Comparison of ENCODE assay signal across 18 cellular contexts in genomic region chr1:27979859-27980201, GRCh38. TPM values are rescaled to one million over a fixed set of nuclear protein-coding genes. Genes with fewer than 3 reads are reported as not detected.
A peak's percentile ranks its signal among the peaks of the same experiment; 100 is the strongest.
DNase-seq lines count a peak whose midpoint lies in the region; ATAC-seq and TF ChIP-seq lines count a peak whose summit lies in the region.
"Had no signal": no experiment of that assay in that cellular context is flagged by ENCODE, and none has a peak within 500 bp of the region (broad histone marks: within the 10 kb centered on the region; RNA-seq: fewer than 3 reads in every experiment).

No MANE protein-coding gene starts in this region.

- peak overlapping the region; percentile 29 for H3K9ac ChIP-seq in SK-N-MC (ENCODE audit: insufficient read length)

- POLR2A ChIA-PET in activated CD4-positive, alpha-beta memory T cell treated with anti-CD3 and anti-CD28 coated beads for 36 hours (lab: Charles Lee) = no interaction called here

- no peak overlapping the region for H3K4me3 ChIP-seq in SK-N-MC
- no peak overlapping the region for H3K4me3 ChIP-seq in gastroesophageal sphincter
- H3K4me3 ChIP-seq: left lung, thoracic aorta, vagina had no signal

- TF ChIP-seq CTCF in gastroesophageal sphincter (IDR thresholded peaks at IDR 0.05) = no peak

- WGBS in gastroesophageal sphincter (ENCODE audit: low coverage in 1 of 2), 2 donors = 22 to 32% methylated on average over 2 of the region's 2 CpGs

- CTCF ChIA-PET in activated CD4-positive, alpha-beta memory T cell treated with anti-CD3 and anti-CD28 coated beads for 36 hours (lab: Charles Lee) = interaction anchor here (0.8 to 3.4 kb wide), 10 partner anchors 11 to 230 kb away, joined by 3 to 32 read pairs (median 4); no protein-coding TSS in a partner anchor

- intact Hi-C loops in activated CD4-positive, alpha-beta memory T cell treated with anti-CD3 and anti-CD28 coated beads for 36 hours (cut with micrococcal nuclease) = loop anchor here (1.0 kb wide), 3 partner anchors 21 to 122 kb away; partner anchors contain the start of gene XKR8

- H3K4me3 Mint-ChIP-seq in activated T-cell treated with anti-CD3 and anti-CD28 coated beads, Interleukin-2, amount 50 U/mL, for 72 hours = no peak overlapping the region
- H3K4me3 Mint-ChIP-seq in activated CD4-positive, alpha-beta memory T cell treated with anti-CD3 and anti-CD28 coated beads for 36 hours = no peak overlapping the region
- H3K4me3 Mint-ChIP-seq: central memory CD8-positive, alpha-beta T cell; stimulated activated naive CD8-positive, alpha-beta T cell treated with anti-CD3 and anti-CD28 coated beads, Interleukin-15, Interleukin-2, amounts not matched to agents 100 ng/mL and 50 ng/mL, for 24 hours had no signal

- TF ChIP-seq POLR2A in gastroesophageal sphincter (IDR thresholded peaks at IDR 0.05) = no peak

- ATAC-seq in activated T-cell treated with anti-CD3 and anti-CD28 coated beads, Interleukin-2, amount 50 U/mL, for 72 hours (replicated peaks in 1 of 2) = peak; percentile 16 to 18
- ATAC-seq in gastroesophageal sphincter = peak; percentile 34

- no peaks in the 10 kb centered on the region; the same call in 1 of the 2 replicates for H3K36me3 ChIP-seq in SK-N-MC (ENCODE audit: insufficient read depth, low read length)
- H3K36me3 ChIP-seq in gastroesophageal sphincter = peaks cover 0 to 30% of the 10 kb centered on the region in 2 donors
- H3K36me3 ChIP-seq: thoracic aorta had no signal

- H3K9me3 Mint-ChIP-seq in activated T-cell treated with anti-CD3 and anti-CD28 coated beads, Interleukin-2, amount 50 U/mL, for 72 hours = no peaks in the 10 kb centered on the region
- H3K9me3 Mint-ChIP-seq in activated CD4-positive, alpha-beta memory T cell treated with anti-CD3 and anti-CD28 coated beads for 36 hours = no peaks in the 10 kb centered on the region
- H3K9me3 Mint-ChIP-seq: central memory CD8-positive, alpha-beta T cell; stimulated activated naive CD8-positive, alpha-beta T cell treated with anti-CD3 and anti-CD28 coated beads, Interleukin-15, Interleukin-2, amounts not matched to agents 100 ng/mL and 50 ng/mL, for 24 hours had no signal

- no peak for TF ChIP-seq EP300 in gastroesophageal sphincter (IDR thresholded peaks at IDR 0.05)

- H3K27me3 Mint-ChIP-seq in activated T-cell treated with anti-CD3 and anti-CD28 coated beads, Interleukin-2, amount 50 U/mL, for 72 hours (ENCODE audit: low read depth) = no peaks in the 10 kb centered on the region
- no peaks in the 10 kb centered on the region for H3K27me3 Mint-ChIP-seq in activated CD4-positive, alpha-beta memory T cell treated with anti-CD3 and anti-CD28 coated beads for 36 hours
- H3K27me3 Mint-ChIP-seq: central memory CD8-positive, alpha-beta T cell; stimulated activated naive CD8-positive, alpha-beta T cell treated with anti-CD3 and anti-CD28 coated beads, Interleukin-15, Interleukin-2, amounts not matched to agents 100 ng/mL and 50 ng/mL, for 24 hours had no signal

- H3K9me3 ChIP-seq in SK-N-MC (ENCODE audit: low read depth, low read length) = no peaks in the 10 kb centered on the region
- H3K9me3 ChIP-seq in gastroesophageal sphincter = no peaks in the 10 kb centered on the region
- H3K9me3 ChIP-seq: left lung, thoracic aorta, vagina had no signal

- no peak overlapping the region for H3K27ac Mint-ChIP-seq in activated T-cell treated with anti-CD3 and anti-CD28 coated beads, Interleukin-2, amount 50 U/mL, for 72 hours
- no peak overlapping the region for H3K27ac Mint-ChIP-seq in activated CD4-positive, alpha-beta memory T cell treated with anti-CD3 and anti-CD28 coated beads for 36 hours
- H3K27ac Mint-ChIP-seq: stimulated activated naive CD8-positive, alpha-beta T cell treated with anti-CD3 and anti-CD28 coated beads, Interleukin-15, Interleukin-2, amounts not matched to agents 100 ng/mL and 50 ng/mL, for 24 hours had no signal

- H3K27ac ChIP-seq in SK-N-MC = peak overlapping the region; percentile 42; the same call in 1 of the 2 replicates
- H3K27ac ChIP-seq in gastroesophageal sphincter = peak overlapping the region in 1 of 4 donors; percentile 26
- H3K27ac ChIP-seq: thoracic aorta, vagina had no signal

- no peaks in the 10 kb centered on the region for H3K27me3 ChIP-seq in gastroesophageal sphincter
- H3K27me3 ChIP-seq: left lung, vagina had no signal

- H3K4me1 Mint-ChIP-seq in activated T-cell treated with anti-CD3 and anti-CD28 coated beads, Interleukin-2, amount 50 U/mL, for 72 hours (ENCODE audit: low read depth) = no peaks in the 10 kb centered on the region
- H3K4me1 Mint-ChIP-seq in activated CD4-positive, alpha-beta memory T cell treated with anti-CD3 and anti-CD28 coated beads for 36 hours (ENCODE audit: low read depth) = no peaks in the 10 kb centered on the region
- H3K4me1 Mint-ChIP-seq: central memory CD8-positive, alpha-beta T cell had no signal

- H3K4me1 ChIP-seq in gastroesophageal sphincter = peaks cover 0 to 15% (median 0%) of the 10 kb centered on the region in 3 donors
- H3K4me1 ChIP-seq: vagina had no signal

- DNase-seq in activated T-cell treated with anti-CD3 and anti-CD28 coated beads, Interleukin-2, amount 50 U/mL, for 72 hours = no peak
- DNase-seq in activated T-cell treated with anti-CD3 and anti-CD28 coated beads for 4 hours (no peak), SK-N-MC (ENCODE audit: low read depth, low spot score) (no peak), T-helper 2 cell (no peak), NCI-H2029 (lab: John Stamatoyannopoulos, UW) (no peak), COLO668 (lab: John Stamatoyannopoulos, UW; ENCODE audit: unreplicated experiment) (no peak)
- DNase-seq in activated CD4-positive, alpha-beta memory T cell treated with anti-CD3 and anti-CD28 coated beads for 36 hours = no peak
- DNase-seq: activated CD4-positive, CD25-positive, alpha-beta regulatory T cell; KG1; left lung; T1000 had no signal

- peaks cover 0 to 3% of the 10 kb centered on the region in 2 donors for H3K36me3 Mint-ChIP-seq in activated T-cell treated with anti-CD3 and anti-CD28 coated beads, Interleukin-2, amount 50 U/mL, for 72 hours (ENCODE audit: insufficient read depth in 2 of 2)
- peaks cover 5% of the 10 kb centered on the region for H3K36me3 Mint-ChIP-seq in activated CD4-positive, alpha-beta memory T cell treated with anti-CD3 and anti-CD28 coated beads for 36 hours

RNA-seq across cellular contexts. Expression of gene XKR8, which starts 20.1 kb away (rescaled TPM):
- total RNA-seq in activated T-cell treated with anti-CD3 and anti-CD28 coated beads, Interleukin-2, amount 50 U/mL, for 72 hours = 10 to 100 TPM in 1 of 2 donors, 1 to 10 TPM in 1; 8.7 to 18.9 TPM
- 1 to 10 TPM; 3.7 to 8.9 (median 5.1) TPM for total RNA-seq in gastroesophageal sphincter
- 1 to 10 TPM; 7.1 to 8.9 TPM for total RNA-seq in activated CD4-positive, alpha-beta memory T cell treated with anti-CD3 and anti-CD28 coated beads for 36 hours

RNA-seq across cellular contexts. Expression of gene SMPDL3B, which starts 45.0 kb away (rescaled TPM):
- 1 to 10 TPM in 1 of 2 donors, under 1 TPM in 1; 0.41 to 1.5 TPM for total RNA-seq in activated T-cell treated with anti-CD3 and anti-CD28 coated beads, Interleukin-2, amount 50 U/mL, for 72 hours
- total RNA-seq in gastroesophageal sphincter = 1 to 10 TPM in 1 of 4 donors, under 1 TPM in 1, not detected in 2; 0.31 to 1.1 TPM
- under 1 TPM; 0.36 to 0.46 TPM for total RNA-seq in activated CD4-positive, alpha-beta memory T cell treated with anti-CD3 and anti-CD28 coated beads for 36 hours
- total RNA-seq: myocyte, Right ventricle myocardium inferior, thoracic aorta had no signal
